In the genomic region with DNA sequence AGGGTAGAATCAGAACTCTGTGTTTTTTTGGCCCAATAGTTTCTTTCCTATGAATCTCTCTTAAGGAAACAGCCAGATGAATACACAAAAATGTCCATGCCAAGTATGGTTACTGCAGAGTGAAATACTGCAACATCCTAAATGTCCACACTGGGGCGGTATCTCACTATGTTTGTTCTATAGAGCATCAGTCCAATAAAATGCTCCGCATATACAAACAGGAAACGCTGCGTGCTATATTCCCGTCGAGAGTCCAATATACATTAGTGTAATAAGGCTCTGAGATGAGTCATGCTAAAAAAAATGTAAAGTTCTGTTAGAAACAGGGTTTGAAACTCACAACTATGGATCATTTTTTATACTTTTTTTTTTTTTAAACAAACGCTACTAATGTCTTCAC, we compare ENCODE assay signal across 9 cellular contexts.
DNase-seq lines count a peak whose midpoint lies in the region; ATAC-seq, FAIRE-seq and TF ChIP-seq lines count a peak whose summit lies in the region.
"Had no signal": no experiment of that assay in that cellular context is flagged by ENCODE, and none has a peak within 500 bp of the region (broad histone marks: within the 10 kb centered on the region; RNA-seq: fewer than 3 reads in every experiment).

No MANE protein-coding gene starts in this region.

- H3K9me3 Mint-ChIP-seq in activated CD8-positive, alpha-beta memory T cell treated with anti-CD3 and anti-CD28 coated beads, Interleukin-2, amount 10 ng/mL, durations not matched to agents 7 days and 5 days (ENCODE audit: low read depth): no peaks in the 10 kb centered on the region
- H3K9me3 Mint-ChIP-seq: stimulated activated naive CD8-positive, alpha-beta T cell treated with anti-CD3 and anti-CD28 coated beads, Interleukin-15, Interleukin-2, amounts not matched to agents 100 ng/mL and 50 ng/mL, for 24 hours had no signal

- CTCF ChIA-PET in activated CD8-positive, alpha-beta memory T cell treated with anti-CD3 and anti-CD28 coated beads, Interleukin-2, amount 10 ng/mL, durations not matched to agents 7 days and 5 days (lab: Charles Lee): no interaction called here

- no peak overlapping the region for H3K27ac Mint-ChIP-seq in activated CD8-positive, alpha-beta memory T cell treated with anti-CD3 and anti-CD28 coated beads, Interleukin-2, amount 10 ng/mL, durations not matched to agents 7 days and 5 days
- H3K27ac Mint-ChIP-seq: stimulated activated naive CD8-positive, alpha-beta T cell treated with anti-CD3 and anti-CD28 coated beads, Interleukin-15, Interleukin-2, amounts not matched to agents 100 ng/mL and 50 ng/mL, for 24 hours had no signal

- H3K27ac ChIP-seq in psoas muscle: no peak overlapping the region

- H3K27me3 Mint-ChIP-seq in activated CD8-positive, alpha-beta memory T cell treated with anti-CD3 and anti-CD28 coated beads, Interleukin-2, amount 10 ng/mL, durations not matched to agents 7 days and 5 days: peaks cover 8% of the 10 kb centered on the region
- H3K27me3 Mint-ChIP-seq: stimulated activated naive CD8-positive, alpha-beta T cell treated with anti-CD3 and anti-CD28 coated beads, Interleukin-15, Interleukin-2, amounts not matched to agents 100 ng/mL and 50 ng/mL, for 24 hours had no signal

- no peak for ATAC-seq in activated CD8-positive, alpha-beta memory T cell treated with anti-CD3 and anti-CD28 coated beads, Interleukin-2, amount 10 ng/mL, durations not matched to agents 7 days and 5 days
- peak; percentile 80 for ATAC-seq in GM21723 (IDR thresholded peaks at IDR 0.05; ENCODE audit: unreplicated experiment)
- peak; percentile 74 to 83 (median 80) for ATAC-seq in psoas muscle
- no peak for ATAC-seq in HG03457 (IDR thresholded peaks at IDR 0.05; ENCODE audit: unreplicated experiment)

- DNase-seq in activated CD8-positive, alpha-beta memory T cell treated with anti-CD3 and anti-CD28 coated beads, Interleukin-2, amount 10 ng/mL, durations not matched to agents 7 days and 5 days: peak; percentile 42
- no peak for DNase-seq in activated CD8-positive, alpha-beta memory T cell treated with anti-CD3 and anti-CD28 coated beads, Interleukin-2, amount 50 U/mL, for 48 hours
- peak; percentile 11 for DNase-seq in NCI-H1092 (lab: John Stamatoyannopoulos, UW)
- DNase-seq in fibroblast of mammary gland (ENCODE audit: low read depth): peak; percentile 62
- DNase-seq in psoas muscle: no peak

- H3K4me1 ChIP-seq in psoas muscle: no peaks in the 10 kb centered on the region

- no peak overlapping the region for H3K4me3 Mint-ChIP-seq in activated CD8-positive, alpha-beta memory T cell treated with anti-CD3 and anti-CD28 coated beads, Interleukin-2, amount 10 ng/mL, durations not matched to agents 7 days and 5 days
- H3K4me3 Mint-ChIP-seq: stimulated activated naive CD8-positive, alpha-beta T cell treated with anti-CD3 and anti-CD28 coated beads, Interleukin-15, Interleukin-2, amounts not matched to agents 100 ng/mL and 50 ng/mL, for 24 hours had no signal

- no peaks in the 10 kb centered on the region for H3K36me3 Mint-ChIP-seq in activated CD8-positive, alpha-beta memory T cell treated with anti-CD3 and anti-CD28 coated beads, Interleukin-2, amount 10 ng/mL, durations not matched to agents 7 days and 5 days

- WGBS in psoas muscle, 3 donors: 5 to 9% (median 9%) methylated on average over 7 of the region's 7 CpGs

- H3K36me3 ChIP-seq in psoas muscle (ENCODE audit: insufficient read depth in 1 of 2, low read depth in 1 of 2): no peaks in the 10 kb centered on the region

- no peaks in the 10 kb centered on the region for H3K9me3 ChIP-seq in psoas muscle

- intact Hi-C loops in psoas muscle (cut with DNase I): loop anchor here (2.0 to 5.0 kb wide), 3 partner anchors 391 to 659 kb away; no protein-coding TSS in a partner anchor

- H3K27me3 ChIP-seq in psoas muscle (ENCODE audit: insufficient read depth in 3 of 3, low read length in 2 of 3): no peaks in the 10 kb centered on the region

- TF ChIP-seq CTCF in fibroblast of mammary gland (conservative IDR thresholded peaks at IDR 0.05; ENCODE audit: control insufficient read depth, insufficient read depth, low read depth, low read length) (peak; percentile 64), psoas muscle (IDR thresholded peaks at IDR 0.05) (peak; percentile 75)

- H3K4me1 Mint-ChIP-seq in activated CD8-positive, alpha-beta memory T cell treated with anti-CD3 and anti-CD28 coated beads, Interleukin-2, amount 10 ng/mL, durations not matched to agents 7 days and 5 days: no peaks in the 10 kb centered on the region

- H3K4me3 ChIP-seq in fibroblast of mammary gland (ENCODE audit: control insufficient read depth, low read depth, low read length): no peak overlapping the region
- no peak overlapping the region for H3K4me3 ChIP-seq in psoas muscle

- peak; percentile 78 for FAIRE-seq in TTC549 (lab: Jason Lieb, UNC)

Comparison
In these comparisons a context has a peak if more than half of its experiments do, and no peak if none do; other contexts are left out.
1. DNase-seq: peak in activated CD8-positive, alpha-beta memory T cell treated with anti-CD3 and anti-CD28 coated beads, Interleukin-2, amount 10 ng/mL, durations not matched to agents 7 days and 5 days (single experiment), NCI-H1092 (single experiment) and fibroblast of mammary gland (single experiment); none in activated CD8-positive, alpha-beta memory T cell treated with anti-CD3 and anti-CD28 coated beads, Interleukin-2, amount 50 U/mL, for 48 hours (single experiment) and psoas muscle (0 of 2).
2. ATAC-seq: peak in GM21723 (single experiment) and psoas muscle (4 of 4); none in activated CD8-positive, alpha-beta memory T cell treated with anti-CD3 and anti-CD28 coated beads, Interleukin-2, amount 10 ng/mL, durations not matched to agents 7 days and 5 days (single experiment) and HG03457 (single experiment).